In genomic region chr12:57665066-57665820, GRCh38 we compare ENCODE assay signal across 3 cellular contexts. TPM values are rescaled to one million over a fixed set of nuclear protein-coding genes. Genes with fewer than 3 reads are reported as not detected.
"Had no signal": no experiment of that assay in that cellular context is flagged by ENCODE, and none has a peak within 500 bp of the region (broad histone marks: within the 10 kb centered on the region; RNA-seq: fewer than 3 reads in every experiment).

No MANE protein-coding gene starts in this region.

RNA-seq across cellular contexts. Expression of gene B4GALNT1, which starts 32.2 kb away (rescaled TPM):
- total RNA-seq: lung microvascular endothelial cell had no signal
- polyA plus RNA-seq: immature natural killer cell; naive thymus-derived CD4-positive, alpha-beta T cell had no signal

RNA-seq across cellular contexts. Expression of gene ARHGEF25, which starts 54.0 kb away (rescaled TPM):
- polyA plus RNA-seq: naive thymus-derived CD4-positive, alpha-beta T cell had no signal
